25 cellular contexts compared by ENCODE assay signal in the genomic region with DNA sequence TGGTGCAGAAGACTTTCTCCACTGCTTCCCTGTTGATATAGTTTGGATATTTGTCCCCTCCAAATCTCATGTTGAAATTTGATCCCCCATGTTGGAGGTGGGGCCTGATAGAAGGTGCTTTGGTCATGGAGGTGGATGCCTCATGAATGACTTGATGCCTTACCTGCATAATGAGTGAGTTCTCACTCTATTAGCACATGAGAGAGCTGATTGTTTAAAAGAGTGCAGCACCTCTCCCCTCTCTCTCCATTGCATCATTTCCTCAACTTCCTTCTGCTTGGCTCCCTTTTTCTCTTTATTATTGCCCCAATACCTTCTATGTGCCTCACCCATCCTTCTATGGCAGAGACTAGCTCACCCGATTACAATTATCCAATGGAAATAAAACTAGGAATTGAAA.
"Had no signal": no experiment of that assay in that cellular context is flagged by ENCODE, and none has a peak within 500 bp of the region (broad histone marks: within the 10 kb centered on the region; RNA-seq: fewer than 3 reads in every experiment).

No MANE protein-coding gene starts in this region.

- ATAC-seq: esophagus mucosa; gastrocnemius medialis; left cardiac atrium; left lung; naive thymus-derived CD4-positive, alpha-beta T cell; right lobe of liver; stimulated activated effector memory CD8-positive, alpha-beta T cell treated with anti-CD3 and anti-CD28 coated beads, Interleukin-12 subunit alpha, Interleukin-12 subunit beta, amount 100 ng/mL, for 72 hours had no signal

- H3K9me3 Mint-ChIP-seq: stimulated activated effector memory CD8-positive, alpha-beta T cell treated with anti-CD3 and anti-CD28 coated beads, Interleukin-12 subunit alpha, Interleukin-12 subunit beta, amount 100 ng/mL, for 72 hours had no signal

- H3K4me3 Mint-ChIP-seq: dendritic cell treated with granulocyte-macrophage colony-stimulating factor and Interleukin-4, amounts not matched to agents 40 ng/mL and 50 ng/mL, for 4 days; endodermal cell; naive thymus-derived CD4-positive, alpha-beta T cell; stimulated activated effector memory CD8-positive, alpha-beta T cell treated with anti-CD3 and anti-CD28 coated beads, Interleukin-12 subunit alpha, Interleukin-12 subunit beta, amount 100 ng/mL, for 72 hours; type B pancreatic cell had no signal

- H3K9ac ChIP-seq: parathyroid adenoma had no signal

- H3K27me3 ChIP-seq: colonic mucosa, gastrocnemius medialis, left lung, right lobe of liver, stomach, thyroid gland had no signal

- H3K27me3 Mint-ChIP-seq: dendritic cell treated with granulocyte-macrophage colony-stimulating factor and Interleukin-4, amounts not matched to agents 40 ng/mL and 50 ng/mL, for 4 days; naive thymus-derived CD4-positive, alpha-beta T cell; progenitor cell of endocrine pancreas; type B pancreatic cell had no signal

- H3K36me3 Mint-ChIP-seq: stimulated activated effector memory CD8-positive, alpha-beta T cell treated with anti-CD3 and anti-CD28 coated beads, Interleukin-12 subunit alpha, Interleukin-12 subunit beta, amount 100 ng/mL, for 72 hours had no signal

- H3K9me3 ChIP-seq: colonic mucosa, gastrocnemius medialis, left lung, right lobe of liver, stomach, thyroid gland had no signal

- DNase-seq: colonic mucosa; effector CD8-positive, alpha-beta T cell; endodermal cell; foreskin fibroblast; gastrocnemius medialis; head of caudate nucleus; left cardiac atrium; left lung; mesenchymal stem cell; midbrain; naive thymus-derived CD4-positive, alpha-beta T cell; right lobe of liver; small intestine; stimulated activated CD4-positive, alpha-beta T cell treated with anti-CD3 and anti-CD28 coated beads, Interleukin-15, amount 100 ng/mL, for 24 hours; stimulated activated CD4-positive, alpha-beta T cell treated with anti-CD3 and anti-CD28 coated beads, Interleukin-4, amount 100 ng/mL, for 24 hours; stimulated activated naive CD4-positive, alpha-beta T cell treated with Interleukin-2 at 50 U/mL for 16 hours; stomach; thyroid gland had no signal

- H3K36me3 ChIP-seq: colonic mucosa, gastrocnemius medialis, left lung, right lobe of liver, stomach, thyroid gland had no signal

- H3K4me3 ChIP-seq: colonic mucosa, gastrocnemius medialis, left lung, right lobe of liver, stomach, thyroid gland had no signal

- H3K79me2 ChIP-seq: parathyroid adenoma had no signal

- H3K4me1 ChIP-seq: colonic mucosa, gastrocnemius medialis, left lung, right lobe of liver, stomach, thyroid gland had no signal

- H2AFZ ChIP-seq: parathyroid adenoma had no signal

- H3K27ac Mint-ChIP-seq: dendritic cell treated with granulocyte-macrophage colony-stimulating factor and Interleukin-4, amounts not matched to agents 40 ng/mL and 50 ng/mL, for 4 days; endodermal cell; naive thymus-derived CD4-positive, alpha-beta T cell; progenitor cell of endocrine pancreas; stimulated activated effector memory CD8-positive, alpha-beta T cell treated with anti-CD3 and anti-CD28 coated beads, Interleukin-12 subunit alpha, Interleukin-12 subunit beta, amount 100 ng/mL, for 72 hours; type B pancreatic cell had no signal

- H3K27ac ChIP-seq: colonic mucosa, epithelial cell of prostate, gastrocnemius medialis, left lung, parathyroid adenoma, right lobe of liver, stomach, thyroid gland had no signal

- H3K4me1 Mint-ChIP-seq: stimulated activated effector memory CD8-positive, alpha-beta T cell treated with anti-CD3 and anti-CD28 coated beads, Interleukin-12 subunit alpha, Interleukin-12 subunit beta, amount 100 ng/mL, for 72 hours had no signal
